22 cellular contexts compared by ENCODE assay signal in genomic region chr12:66239295-66239694, GRCh38. TPM values are rescaled to one million over a fixed set of nuclear protein-coding genes. Genes with fewer than 3 reads are reported as not detected.
DNase-seq lines count a peak whose midpoint lies in the region; TF ChIP-seq lines count a peak whose summit lies in the region.
"Had no signal": no experiment of that assay in that cellular context is flagged by ENCODE, and none has a peak within 500 bp of the region (broad histone marks: within the 10 kb centered on the region; RNA-seq: fewer than 3 reads in every experiment).

No MANE protein-coding gene starts in this region.

- intact Hi-C loops in prostate gland (cut with DNase I), result loop anchor here (10.0 kb wide), 1 partner anchor 54 kb away; the partner anchor contains the start of gene IRAK3

- H3K9me3 ChIP-seq in hepatocyte (ENCODE audit: low read depth) (no peaks in the 10 kb centered on the region), prostate gland (no peaks in the 10 kb centered on the region), GM23248 (ENCODE audit: low read depth) (no peaks in the 10 kb centered on the region)
- H3K9me3 ChIP-seq: A549, Caco-2, Peyer's patch, SK-N-SH had no signal

- no peak for TF ChIP-seq POLR2A in prostate gland (IDR thresholded peaks at IDR 0.05)

- H3K9me2 ChIP-seq in hepatocyte (replicated peaks; ENCODE audit: insufficient read depth) (no peaks in the 10 kb centered on the region), GM23248 (ENCODE audit: insufficient read depth) (no peaks in the 10 kb centered on the region)
- H3K9me2 ChIP-seq: SK-N-SH had no signal

- H3K27ac ChIP-seq in hepatocyte (peak overlapping the region; percentile 54), prostate gland (no peak overlapping the region), GM23248 (no peak overlapping the region)
- H3K27ac ChIP-seq: A549, Peyer's patch had no signal

- TF ChIP-seq CTCF in hepatocyte (IDR thresholded peaks at IDR 0.05; ENCODE audit: poor library complexity) (no peak), prostate gland (IDR thresholded peaks at IDR 0.05) (no peak)

- H2AFZ ChIP-seq in hepatocyte, result no peak overlapping the region
- H2AFZ ChIP-seq in GM23248, result no peak overlapping the region

- H3K4me1 ChIP-seq in hepatocyte (ENCODE audit: insufficient read depth), result peaks cover 4% of the 10 kb centered on the region
- H3K4me1 ChIP-seq in prostate gland (replicated peaks), result no peaks in the 10 kb centered on the region
- H3K4me1 ChIP-seq in GM23248 (ENCODE audit: insufficient read depth), result peaks cover 15% of the 10 kb centered on the region

- 20% methylated on average over 1 of the region's 1 CpG for WGBS in hepatocyte (ENCODE audit: low lambda C conversion rate, missing lambda C conversion rate)
- 63% methylated on average over 1 of the region's 1 CpG for whole genome bisulfite sequencing in prostate gland
- WGBS in GM23248 (ENCODE audit: low coverage in 1 of 2, low lambda C conversion rate in 2 of 2, missing lambda C conversion rate in 2 of 2), 2 experiments, result 90 to 100% methylated on average over 1 of the region's 1 CpG

- no peak overlapping the region for H3K4me2 ChIP-seq in hepatocyte
- H3K4me2 ChIP-seq in GM23248 (ENCODE audit: unreplicated experiment), result no peak overlapping the region
- H3K4me2 ChIP-seq: A549, SK-N-SH had no signal

- H3K79me2 ChIP-seq in hepatocyte (no peaks in the 10 kb centered on the region), GM23248 (ENCODE audit: insufficient read depth) (no peaks in the 10 kb centered on the region)

- H3K27me3 ChIP-seq in H7 (ENCODE audit: control insufficient read depth, insufficient read depth, low read length) (peaks cover 3% of the 10 kb centered on the region; the same call in 1 of the 2 replicates), hepatocyte (peaks cover 5% of the 10 kb centered on the region), prostate gland (replicated peaks; ENCODE audit: insufficient read depth) (no peaks in the 10 kb centered on the region), GM23248 (replicated peaks; ENCODE audit: insufficient read depth) (no peaks in the 10 kb centered on the region)
- H3K27me3 ChIP-seq: Peyer's patch had no signal

- DNase-seq in H7, result peak; percentile 31
- DNase-seq in OCI-M1 (lab: John Stamatoyannopoulos, UW), result peak; percentile 10
- DNase-seq in hepatocyte (ENCODE audit: low spot score), result no peak
- DNase-seq in prostate gland (ENCODE audit: low spot score), result no peak
- no peak for DNase-seq in NK-92 treated with Interleukin-12 subunit alpha and Interleukin-12 subunit beta, amount 100 ng/mL, for 24 hours (lab: John Stamatoyannopoulos, UW)
- no peak for DNase-seq in NCI-H2227 (lab: John Stamatoyannopoulos, UW; ENCODE audit: unreplicated experiment)
- DNase-seq in GM23248, result no peak
- DNase-seq: C1 segment of cervical spinal cord; Caco-2; CD8-positive, alpha-beta T cell; NCI-H1092; NCI-H1417 treated with DMSO at 0.1 percent for 48 hours; NCI-H1694 treated with DMSO at 0.1 percent for 48 hours; NCI-H2081; NCI-H446; NCI-H524 treated with DMSO at 0.1 percent for 48 hours; NCI-H82; Peyer's patch; SHP77 treated with DMSO at 0.1 percent for 48 hours; SK-N-SH had no signal

- no peak overlapping the region for H3K4me3 ChIP-seq in H7 (ENCODE audit: insufficient read depth, low read depth, low read length)
- no peak overlapping the region for H3K4me3 ChIP-seq in hepatocyte
- no peak overlapping the region for H3K4me3 ChIP-seq in prostate gland
- H3K4me3 ChIP-seq in GM23248, result no peak overlapping the region
- H3K4me3 ChIP-seq: A549, Peyer's patch had no signal

- in situ Hi-C loops in GM23248 (cut with MboI), result no loop called here

- H3K36me3 ChIP-seq in H7 (replicated peaks; ENCODE audit: control insufficient read depth, insufficient read depth, low read length), result no peaks in the 10 kb centered on the region
- no peaks in the 10 kb centered on the region for H3K36me3 ChIP-seq in hepatocyte (replicated peaks; ENCODE audit: insufficient read depth, low read depth)
- H3K36me3 ChIP-seq in prostate gland, result no peaks in the 10 kb centered on the region
- no peaks in the 10 kb centered on the region for H3K36me3 ChIP-seq in GM23248 (ENCODE audit: low read depth)
- H3K36me3 ChIP-seq: Peyer's patch had no signal

- H4K20me1 ChIP-seq in hepatocyte (ENCODE audit: insufficient read depth, poor library complexity, severe bottlenecking), result no peaks in the 10 kb centered on the region
- H4K20me1 ChIP-seq in GM23248 (ENCODE audit: insufficient read depth), result no peaks in the 10 kb centered on the region

- no peak overlapping the region for H3K9ac ChIP-seq in GM23248
- H3K9ac ChIP-seq: SK-N-SH had no signal

- H3F3A ChIP-seq in GM23248 (ENCODE audit: insufficient read depth), result peaks cover 21% of the 10 kb centered on the region; the same call in 1 of the 2 replicates

RNA-seq across cellular contexts. Expression of gene IRAK3, which starts 50.3 kb away (rescaled TPM):
- total RNA-seq in H7 (2014; rRNA removed; shearing (Covaris generic)), result 0.28 and 0.41 TPM in 2 replicates
- total RNA-seq in hepatocyte, result 7.5 and 8.6 TPM in 2 replicates
- polyA plus RNA-seq in hepatocyte, result 1.2 and 1.8 TPM in 2 replicates
- total RNA-seq in prostate gland, result 1 to 10 TPM; 4.5 to 9.5 TPM
- 3.7 and 6.6 TPM in 2 replicates for total RNA-seq in GM23248 (2014; rRNA removed; shearing (Covaris generic))
- 3.1 and 3.3 TPM in 2 replicates for polyA plus RNA-seq in GM23248 (2016; fragmentation: Nextera tagmentation; extraction: Ambion mirVana)
- total RNA-seq: Caco-2, HT-29 had no signal
- polyA plus RNA-seq: SK-N-SH had no signal

Comparison
In these comparisons a context has a peak if more than half of its experiments do, and no peak if none do; other contexts are left out.
1. DNase-seq: peak in H7 (single experiment) and OCI-M1 (single experiment); none in hepatocyte (single experiment), prostate gland (single experiment), NK-92 treated with Interleukin-12 subunit alpha and Interleukin-12 subunit beta, amount 100 ng/mL, for 24 hours (single experiment), NCI-H2227 (single experiment) and GM23248 (single experiment).